ENCODE assay signal across 18 cellular contexts in the genomic region with DNA sequence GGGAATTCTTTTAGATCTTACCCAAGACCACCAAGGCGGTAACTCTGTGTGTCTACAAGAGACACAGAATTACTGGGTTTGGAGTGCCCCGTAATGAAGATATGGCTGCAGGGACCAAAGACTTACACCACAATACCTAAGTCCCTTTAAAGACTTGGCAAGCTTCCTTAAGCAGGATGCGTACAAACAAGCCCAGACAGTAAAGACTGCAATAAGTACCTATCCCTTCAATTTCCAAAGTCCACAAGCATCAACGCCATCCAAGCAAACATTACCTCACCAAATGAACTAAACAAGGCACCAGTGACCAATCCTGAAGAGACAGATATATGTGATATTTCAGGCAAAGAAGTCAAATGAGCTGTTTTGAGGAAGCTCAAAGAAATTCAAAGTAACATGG. TPM values are rescaled to one million over a fixed set of nuclear protein-coding genes. Genes with fewer than 3 reads are reported as not detected.
A peak's percentile ranks its signal among the peaks of the same experiment; 100 is the strongest.
DNase-seq lines count a peak whose midpoint lies in the region; ATAC-seq, FAIRE-seq and TF ChIP-seq lines count a peak whose summit lies in the region.
"Had no signal": no experiment of that assay in that cellular context is flagged by ENCODE, and none has a peak within 500 bp of the region (broad histone marks: within the 10 kb centered on the region; RNA-seq: fewer than 3 reads in every experiment).

No MANE protein-coding gene starts in this region.

- H3K27me3 ChIP-seq in bronchial epithelial cell (ENCODE audit: control insufficient read depth, insufficient read depth, low read length): no peaks in the 10 kb centered on the region

- no peak for FAIRE-seq in bronchial epithelial cell (lab: Jason Lieb, UNC)
- FAIRE-seq: D721Med, G401.6, GM12891, GM19239 had no signal

- H3K36me3 ChIP-seq in bronchial epithelial cell (ENCODE audit: control insufficient read depth, insufficient read depth, low read length) (no peaks in the 10 kb centered on the region), mucosa of descending colon (ENCODE audit: low read depth) (no peaks in the 10 kb centered on the region)
- H3K36me3 ChIP-seq: BLaER1 treated with 17β-estradiol and CSF1 and Interleukin-3, amounts not matched to agents 10 nM and 100 nM; HAP-1 had no signal

- H3K4me1 ChIP-seq in mucosa of descending colon (ENCODE audit: low read depth): no peaks in the 10 kb centered on the region
- H3K4me1 ChIP-seq: BLaER1 treated with 17β-estradiol and CSF1 and Interleukin-3, amounts not matched to agents 10 nM and 100 nM; Caco-2 had no signal

- ATAC-seq in esophagus mucosa: peak; percentile 52
- peak; percentile 74 for ATAC-seq in mucosa of descending colon

- no peaks in the 10 kb centered on the region for H3K9me3 ChIP-seq in mucosa of descending colon
- H3K9me3 ChIP-seq: Caco-2, HAP-1 had no signal

- no peak overlapping the region for H3K4me3 ChIP-seq in LNCaP clone FGC (ENCODE audit: low read depth, low read length)
- H3K4me3 ChIP-seq in bronchial epithelial cell (ENCODE audit: low read depth, low read length): no peak overlapping the region
- H3K4me3 ChIP-seq in mucosa of descending colon: no peak overlapping the region
- H3K4me3 ChIP-seq: BLaER1 treated with 17β-estradiol and CSF1 and Interleukin-3, amounts not matched to agents 10 nM and 100 nM; HAP-1 had no signal

- intact Hi-C loops in mucosa of descending colon (cut with DNase I, micrococcal nuclease): no loop called here

- peak; percentile 27 for DNase-seq in LNCaP clone FGC (ENCODE audit: low read depth)
- peak; percentile 85 for DNase-seq in bronchial epithelial cell (ENCODE audit: low read depth)
- no peak for DNase-seq in mucosa of descending colon
- no peak for DNase-seq in GOT3 (lab: John Stamatoyannopoulos, UW)
- DNase-seq in activated T-cell treated with anti-CD3 and anti-CD28 coated beads, Interleukin-2, amount 50 U/mL, for 48 hours: no peak
- DNase-seq in OCI-M1 (lab: John Stamatoyannopoulos, UW): no peak
- DNase-seq: Caco-2; CD4-positive, CD25-positive, alpha-beta regulatory T cell had no signal

- TF ChIP-seq CTCF in LNCaP clone FGC (IDR thresholded peaks at IDR 0.05; ENCODE audit: control insufficient read depth, extremely low read depth, insufficient read depth) (no peak), bronchial epithelial cell (IDR thresholded peaks at IDR 0.05; ENCODE audit: insufficient read depth, low read length, severe bottlenecking) (no peak), mucosa of descending colon (IDR thresholded peaks at IDR 0.05) (no peak)

RNA-seq across cellular contexts. Expression of a gene that starts 42.3 kb away (rescaled TPM):
- total RNA-seq in bronchial epithelial cell (21.0 and 32.1 TPM in 2 replicates), esophagus mucosa (5.2 TPM), mucosa of descending colon (10 to 100 TPM; 13.5 to 51.5 (median 25.5) TPM)
- total RNA-seq: A172; B cell; CD4-positive, CD25-positive, alpha-beta regulatory T cell; H4 had no signal

Comparison
In these comparisons a context has a peak if more than half of its experiments do, and no peak if none do; other contexts are left out.
1. DNase-seq: peak in LNCaP clone FGC (single experiment) and bronchial epithelial cell (single experiment); none in mucosa of descending colon (0 of 3), GOT3 (single experiment), activated T-cell treated with anti-CD3 and anti-CD28 coated beads, Interleukin-2, amount 50 U/mL, for 48 hours (0 of 2) and OCI-M1 (single experiment).